1 cellular context compared by ENCODE assay signal in the genomic region with DNA sequence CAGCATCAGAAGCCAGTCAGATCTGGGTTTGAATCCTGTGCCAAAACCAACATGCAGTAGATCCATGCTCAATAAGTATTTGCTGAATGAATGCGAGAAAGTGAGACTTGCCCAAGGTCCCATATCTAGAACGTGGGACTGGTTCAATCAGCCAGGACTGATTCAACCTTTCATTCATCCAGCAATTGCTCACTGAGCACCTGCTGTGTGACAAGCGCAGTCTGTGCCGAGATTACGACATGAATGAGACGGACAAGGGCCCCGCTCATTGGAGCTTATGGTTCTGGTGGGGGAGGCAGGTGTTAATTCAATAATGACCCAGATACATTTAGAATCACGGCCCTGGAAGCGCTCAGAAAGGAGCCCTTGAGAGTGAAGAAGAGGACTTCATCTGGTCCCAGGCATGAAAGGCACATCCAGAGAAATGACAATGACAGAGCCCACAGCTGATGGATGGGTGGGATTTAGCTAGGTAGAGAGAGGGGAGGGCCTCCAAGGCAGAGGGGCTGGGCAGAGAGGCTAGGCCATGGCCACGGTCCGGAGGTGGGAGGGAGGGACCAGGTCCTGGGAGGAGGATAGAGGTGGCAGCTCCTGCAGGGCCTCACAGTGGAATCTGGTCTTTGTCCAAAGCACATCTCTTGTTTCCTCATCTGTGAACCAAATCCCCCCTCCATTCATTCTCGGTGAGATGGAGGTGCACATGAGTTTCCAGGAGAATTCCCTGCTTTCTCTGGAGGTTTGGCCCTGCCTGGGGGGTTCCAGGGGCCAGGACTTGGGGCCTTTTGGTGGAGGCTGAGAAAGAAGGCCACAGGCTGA.
A peak's percentile ranks its signal among the peaks of the same experiment; 100 is the strongest.
TF ChIP-seq lines count a peak whose summit lies in the region.

No MANE protein-coding gene starts in this region.

TF ChIP-seq in HepG2, 621 proteins besides CTCF, POLR2A, EP300 and RAD21:
- TF ChIP-seq TEAD2 (CRISPR knock-in tag; IDR thresholded peaks at IDR 0.05) = no peak
- no peak for TF ChIP-seq ZSCAN20 (CRISPR knock-in tag; IDR thresholded peaks at IDR 0.05; ENCODE audit: borderline replicate concordance)
- 0 out of 2 replicates have a peak, but pooled peaks have one; percentile 44 for TF ChIP-seq NCOR1 (IDR thresholded peaks at IDR 0.05; ENCODE audit: borderline replicate concordance, low read length)
- TF ChIP-seq ELF3 (CRISPR knock-in tag; IDR thresholded peaks at IDR 0.05) = 0 out of 2 replicates have a peak, but pooled peaks have one; percentile 19
- TF ChIP-seq HNF4A (CRISPR knock-in tag; IDR thresholded peaks at IDR 0.05) = peak; percentile 63
- TF ChIP-seq SALL1 (CRISPR knock-in tag; IDR thresholded peaks at IDR 0.05) = peak; percentile 25; the same call in 1 of the 2 replicates
- no peak for TF ChIP-seq ZBTB20 (CRISPR knock-in tag; IDR thresholded peaks at IDR 0.05; ENCODE audit: borderline replicate concordance, low read depth)
- TF ChIP-seq LCORL (IDR thresholded peaks at IDR 0.05) = no peak
- TF ChIP-seq LCORL (CRISPR knock-in tag; IDR thresholded peaks at IDR 0.05) = peak; percentile 35; the same call in 1 of the 2 replicates
- no peak for TF ChIP-seq BRD4 (CRISPR knock-in tag; IDR thresholded peaks at IDR 0.05)
- TF ChIP-seq, protein P1, sequence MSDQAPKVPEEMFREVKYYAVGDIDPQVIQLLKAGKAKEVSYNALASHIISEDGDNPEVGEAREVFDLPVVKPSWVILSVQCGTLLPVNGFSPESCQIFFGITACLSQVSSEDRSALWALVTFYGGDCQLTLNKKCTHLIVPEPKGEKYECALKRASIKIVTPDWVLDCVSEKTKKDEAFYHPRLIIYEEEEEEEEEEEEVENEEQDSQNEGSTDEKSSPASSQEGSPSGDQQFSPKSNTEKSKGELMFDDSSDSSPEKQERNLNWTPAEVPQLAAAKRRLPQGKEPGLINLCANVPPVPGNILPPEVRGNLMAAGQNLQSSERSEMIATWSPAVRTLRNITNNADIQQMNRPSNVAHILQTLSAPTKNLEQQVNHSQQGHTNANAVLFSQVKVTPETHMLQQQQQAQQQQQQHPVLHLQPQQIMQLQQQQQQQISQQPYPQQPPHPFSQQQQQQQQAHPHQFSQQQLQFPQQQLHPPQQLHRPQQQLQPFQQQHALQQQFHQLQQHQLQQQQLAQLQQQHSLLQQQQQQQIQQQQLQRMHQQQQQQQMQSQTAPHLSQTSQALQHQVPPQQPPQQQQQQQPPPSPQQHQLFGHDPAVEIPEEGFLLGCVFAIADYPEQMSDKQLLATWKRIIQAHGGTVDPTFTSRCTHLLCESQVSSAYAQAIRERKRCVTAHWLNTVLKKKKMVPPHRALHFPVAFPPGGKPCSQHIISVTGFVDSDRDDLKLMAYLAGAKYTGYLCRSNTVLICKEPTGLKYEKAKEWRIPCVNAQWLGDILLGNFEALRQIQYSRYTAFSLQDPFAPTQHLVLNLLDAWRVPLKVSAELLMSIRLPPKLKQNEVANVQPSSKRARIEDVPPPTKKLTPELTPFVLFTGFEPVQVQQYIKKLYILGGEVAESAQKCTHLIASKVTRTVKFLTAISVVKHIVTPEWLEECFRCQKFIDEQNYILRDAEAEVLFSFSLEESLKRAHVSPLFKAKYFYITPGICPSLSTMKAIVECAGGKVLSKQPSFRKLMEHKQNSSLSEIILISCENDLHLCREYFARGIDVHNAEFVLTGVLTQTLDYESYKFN (CRISPR knock-in tag; conservative IDR thresholded peaks at IDR 0.05) = peak; percentile 68
- 0 out of 2 replicates have a peak, but pooled peaks have one; percentile 15 for TF ChIP-seq PHF21A (CRISPR knock-in tag; IDR thresholded peaks at IDR 0.05)
- TF ChIP-seq, protein P2, sequence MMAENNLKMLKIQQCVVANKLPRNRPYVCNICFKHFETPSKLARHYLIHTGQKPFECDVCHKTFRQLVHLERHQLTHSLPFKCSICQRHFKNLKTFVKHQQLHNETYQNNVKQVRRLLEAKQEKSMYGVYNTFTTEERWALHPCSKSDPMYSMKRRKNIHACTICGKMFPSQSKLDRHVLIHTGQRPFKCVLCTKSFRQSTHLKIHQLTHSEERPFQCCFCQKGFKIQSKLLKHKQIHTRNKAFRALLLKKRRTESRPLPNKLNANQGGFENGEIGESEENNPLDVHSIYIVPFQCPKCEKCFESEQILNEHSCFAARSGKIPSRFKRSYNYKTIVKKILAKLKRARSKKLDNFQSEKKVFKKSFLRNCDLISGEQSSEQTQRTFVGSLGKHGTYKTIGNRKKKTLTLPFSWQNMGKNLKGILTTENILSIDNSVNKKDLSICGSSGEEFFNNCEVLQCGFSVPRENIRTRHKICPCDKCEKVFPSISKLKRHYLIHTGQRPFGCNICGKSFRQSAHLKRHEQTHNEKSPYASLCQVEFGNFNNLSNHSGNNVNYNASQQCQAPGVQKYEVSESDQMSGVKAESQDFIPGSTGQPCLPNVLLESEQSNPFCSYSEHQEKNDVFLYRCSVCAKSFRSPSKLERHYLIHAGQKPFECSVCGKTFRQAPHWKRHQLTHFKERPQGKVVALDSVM (CRISPR knock-in tag; IDR thresholded peaks at IDR 0.05) = peak; percentile 45; the same call in 1 of the 2 replicates
- TF ChIP-seq, protein P3, sequence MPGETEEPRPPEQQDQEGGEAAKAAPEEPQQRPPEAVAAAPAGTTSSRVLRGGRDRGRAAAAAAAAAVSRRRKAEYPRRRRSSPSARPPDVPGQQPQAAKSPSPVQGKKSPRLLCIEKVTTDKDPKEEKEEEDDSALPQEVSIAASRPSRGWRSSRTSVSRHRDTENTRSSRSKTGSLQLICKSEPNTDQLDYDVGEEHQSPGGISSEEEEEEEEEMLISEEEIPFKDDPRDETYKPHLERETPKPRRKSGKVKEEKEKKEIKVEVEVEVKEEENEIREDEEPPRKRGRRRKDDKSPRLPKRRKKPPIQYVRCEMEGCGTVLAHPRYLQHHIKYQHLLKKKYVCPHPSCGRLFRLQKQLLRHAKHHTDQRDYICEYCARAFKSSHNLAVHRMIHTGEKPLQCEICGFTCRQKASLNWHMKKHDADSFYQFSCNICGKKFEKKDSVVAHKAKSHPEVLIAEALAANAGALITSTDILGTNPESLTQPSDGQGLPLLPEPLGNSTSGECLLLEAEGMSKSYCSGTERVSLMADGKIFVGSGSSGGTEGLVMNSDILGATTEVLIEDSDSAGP (CRISPR knock-in tag; IDR thresholded peaks at IDR 0.05; ENCODE audit: borderline replicate concordance) = 0 out of 2 replicates have a peak, but pooled peaks have one; percentile 18
- TF ChIP-seq SOX6 (IDR thresholded peaks at IDR 0.05) = no peak
- peak; percentile 44 for TF ChIP-seq SOX6 (CRISPR knock-in tag; IDR thresholded peaks at IDR 0.05)
- TF ChIP-seq HNF4G (IDR thresholded peaks at IDR 0.05; ENCODE audit: borderline replicate concordance, low read depth, low read length) = peak; percentile 43; the same call in 1 of the 2 replicates
- no peak for TF ChIP-seq HNF4G (CRISPR knock-in tag; IDR thresholded peaks at IDR 0.05; ENCODE audit: borderline replicate concordance, low read depth)
- TF ChIP-seq, protein P4, sequence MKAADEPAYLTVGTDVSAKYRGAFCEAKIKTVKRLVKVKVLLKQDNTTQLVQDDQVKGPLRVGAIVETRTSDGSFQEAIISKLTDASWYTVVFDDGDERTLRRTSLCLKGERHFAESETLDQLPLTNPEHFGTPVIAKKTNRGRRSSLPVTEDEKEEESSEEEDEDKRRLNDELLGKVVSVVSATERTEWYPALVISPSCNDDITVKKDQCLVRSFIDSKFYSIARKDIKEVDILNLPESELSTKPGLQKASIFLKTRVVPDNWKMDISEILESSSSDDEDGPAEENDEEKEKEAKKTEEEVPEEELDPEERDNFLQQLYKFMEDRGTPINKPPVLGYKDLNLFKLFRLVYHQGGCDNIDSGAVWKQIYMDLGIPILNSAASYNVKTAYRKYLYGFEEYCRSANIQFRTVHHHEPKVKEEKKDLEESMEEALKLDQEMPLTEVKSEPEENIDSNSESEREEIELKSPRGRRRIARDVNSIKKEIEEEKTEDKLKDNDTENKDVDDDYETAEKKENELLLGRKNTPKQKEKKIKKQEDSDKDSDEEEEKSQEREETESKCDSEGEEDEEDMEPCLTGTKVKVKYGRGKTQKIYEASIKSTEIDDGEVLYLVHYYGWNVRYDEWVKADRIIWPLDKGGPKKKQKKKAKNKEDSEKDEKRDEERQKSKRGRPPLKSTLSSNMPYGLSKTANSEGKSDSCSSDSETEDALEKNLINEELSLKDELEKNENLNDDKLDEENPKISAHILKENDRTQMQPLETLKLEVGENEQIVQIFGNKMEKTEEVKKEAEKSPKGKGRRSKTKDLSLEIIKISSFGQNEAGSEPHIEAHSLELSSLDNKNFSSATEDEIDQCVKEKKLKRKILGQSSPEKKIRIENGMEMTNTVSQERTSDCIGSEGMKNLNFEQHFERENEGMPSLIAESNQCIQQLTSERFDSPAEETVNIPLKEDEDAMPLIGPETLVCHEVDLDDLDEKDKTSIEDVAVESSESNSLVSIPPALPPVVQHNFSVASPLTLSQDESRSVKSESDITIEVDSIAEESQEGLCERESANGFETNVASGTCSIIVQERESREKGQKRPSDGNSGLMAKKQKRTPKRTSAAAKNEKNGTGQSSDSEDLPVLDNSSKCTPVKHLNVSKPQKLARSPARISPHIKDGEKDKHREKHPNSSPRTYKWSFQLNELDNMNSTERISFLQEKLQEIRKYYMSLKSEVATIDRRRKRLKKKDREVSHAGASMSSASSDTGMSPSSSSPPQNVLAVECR (CRISPR knock-in tag; IDR thresholded peaks at IDR 0.05; ENCODE audit: borderline replicate concordance) = peak; percentile 19; the same call in 1 of the 2 replicates
- TF ChIP-seq RCOR2 (CRISPR knock-in tag; IDR thresholded peaks at IDR 0.05) = no peak
- peak; percentile 41 for TF ChIP-seq TEAD3 (CRISPR knock-in tag; optimal IDR thresholded peaks at IDR 0.05; ENCODE audit: borderline replicate concordance)
- TF ChIP-seq, protein P5, sequence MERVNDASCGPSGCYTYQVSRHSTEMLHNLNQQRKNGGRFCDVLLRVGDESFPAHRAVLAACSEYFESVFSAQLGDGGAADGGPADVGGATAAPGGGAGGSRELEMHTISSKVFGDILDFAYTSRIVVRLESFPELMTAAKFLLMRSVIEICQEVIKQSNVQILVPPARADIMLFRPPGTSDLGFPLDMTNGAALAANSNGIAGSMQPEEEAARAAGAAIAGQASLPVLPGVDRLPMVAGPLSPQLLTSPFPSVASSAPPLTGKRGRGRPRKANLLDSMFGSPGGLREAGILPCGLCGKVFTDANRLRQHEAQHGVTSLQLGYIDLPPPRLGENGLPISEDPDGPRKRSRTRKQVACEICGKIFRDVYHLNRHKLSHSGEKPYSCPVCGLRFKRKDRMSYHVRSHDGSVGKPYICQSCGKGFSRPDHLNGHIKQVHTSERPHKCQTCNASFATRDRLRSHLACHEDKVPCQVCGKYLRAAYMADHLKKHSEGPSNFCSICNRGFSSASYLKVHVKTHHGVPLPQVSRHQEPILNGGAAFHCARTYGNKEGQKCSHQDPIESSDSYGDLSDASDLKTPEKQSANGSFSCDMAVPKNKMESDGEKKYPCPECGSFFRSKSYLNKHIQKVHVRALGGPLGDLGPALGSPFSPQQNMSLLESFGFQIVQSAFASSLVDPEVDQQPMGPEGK (CRISPR knock-in tag; IDR thresholded peaks at IDR 0.05) = 0 out of 2 replicates have a peak, but pooled peaks have one; percentile 27
